1 cellular context compared by ENCODE assay signal in genomic region chr3:26621176-26621575, GRCh38.
TF ChIP-seq lines count a peak whose summit lies in the region.

No MANE protein-coding gene starts in this region.

TF ChIP-seq in WTC11, 78 proteins besides CTCF, POLR2A, EP300 and RAD21 (continued from another document):
- no peak for TF ChIP-seq USF1 (CRISPR knock-in tag; IDR thresholded peaks at IDR 0.05)
- TF ChIP-seq FOXJ3 (CRISPR knock-in tag; IDR thresholded peaks at IDR 0.05; ENCODE audit: borderline replicate concordance), result no peak
- no peak for TF ChIP-seq ARID4B (CRISPR knock-in tag; IDR thresholded peaks at IDR 0.05; ENCODE audit: borderline replicate concordance)
- TF ChIP-seq GABPB1 (CRISPR knock-in tag; IDR thresholded peaks at IDR 0.05), result no peak
- no peak for TF ChIP-seq JAZF1 (CRISPR knock-in tag; IDR thresholded peaks at IDR 0.05)
- TF ChIP-seq ATF6 (CRISPR knock-in tag; IDR thresholded peaks at IDR 0.05), result no peak
